Comparison of ENCODE assay signal across 8 cellular contexts in genomic region chr12:106138646-106139421, GRCh38. TPM values are rescaled to one million over a fixed set of nuclear protein-coding genes. Genes with fewer than 3 reads are reported as not detected.
DNase-seq lines count a peak whose midpoint lies in the region; ATAC-seq and TF ChIP-seq lines count a peak whose summit lies in the region.

Gene NUAK1, minus strand, starts transcription at chr12:106138954. Its CDS starts 301 bp downstream, at chr12:106138653.

- no peak for TF ChIP-seq CTCF in KMS-11 (conservative IDR thresholded peaks at IDR 0.05; ENCODE audit: low read depth, low read length)
- TF ChIP-seq CTCF in activated B cell treated with CpG ODN at 0.5 μM for 24 hours (IDR thresholded peaks at IDR 0.05) = no peak
- TF ChIP-seq CTCF in mesothelial cell of epicardium (IDR thresholded peaks at IDR 0.05; ENCODE audit: unreplicated experiment) = no peak

- peak within 1 kb of the TSS; percentile 97 for H3K9ac ChIP-seq in KMS-11

- H3K36me3 Mint-ChIP-seq in activated B cell treated with CpG ODN at 0.5 μM for 24 hours (ENCODE audit: low read depth) (no peaks in the 10 kb centered on the region), mesothelial cell of epicardium (peaks cover 2% of the 10 kb centered on the region)

- intact Hi-C loops in activated B cell treated with CpG ODN at 0.5 μM for 24 hours (cut with micrococcal nuclease) = loop anchor here (5.0 kb wide), 1 partner anchor 432 kb away; no protein-coding TSS in a partner anchor

- 0 out of 2 replicates have a peak, but pooled peaks cover 5% of the 10 kb centered on the region for H4K20me1 ChIP-seq in KMS-11 (ENCODE audit: insufficient read depth)

- H3K9me3 Mint-ChIP-seq in activated B cell treated with CpG ODN at 0.5 μM for 24 hours (no peaks in the 10 kb centered on the region), mesothelial cell of epicardium (no peaks in the 10 kb centered on the region)

- H3K4me3 Mint-ChIP-seq in activated B cell treated with CpG ODN at 0.5 μM for 24 hours (peak within 1 kb of the TSS; percentile 29), mesothelial cell of epicardium (peak within 1 kb of the TSS; percentile 87)

- no peak within 1 kb of the TSS for H3K4me3 ChIP-seq in KMS-11 (IDR thresholded peaks at IDR 0.05; ENCODE audit: insufficient read depth, low read depth, low read length)
- H3K4me3 ChIP-seq in esophagus (ENCODE audit: low read depth in 1 of 2, low read length in 2 of 2) = peak within 1 kb of the TSS; percentile 48 to 63
- H3K4me3 ChIP-seq in thymus (ENCODE audit: low read length) = peak within 1 kb of the TSS; percentile 52

- peaks cover 9% of the 10 kb centered on the region for H3K4me1 Mint-ChIP-seq in activated B cell treated with CpG ODN at 0.5 μM for 24 hours
- peaks cover 73% of the 10 kb centered on the region for H3K4me1 Mint-ChIP-seq in mesothelial cell of epicardium

- peak; percentile 61 for ATAC-seq in activated B cell treated with CpG ODN at 0.5 μM for 24 hours (ENCODE audit: low read depth)
- no peak for ATAC-seq in GM18909 (IDR thresholded peaks at IDR 0.05; ENCODE audit: poor library complexity, unreplicated experiment)

- peak within 1 kb of the TSS; percentile 26 for H2AFZ ChIP-seq in KMS-11 (ENCODE audit: low read depth)

- POLR2A ChIA-PET in activated B cell treated with CpG ODN at 0.5 μM for 24 hours (lab: Charles Lee) = interaction anchor here (0.7 kb wide), 1 partner anchor 299 kb away, joined by 3 read pairs; no protein-coding TSS in a partner anchor

- peak; percentile 63 for DNase-seq in DMS79 (lab: John Stamatoyannopoulos, UW)
- DNase-seq in activated B cell treated with CpG ODN at 0.5 μM for 24 hours = peak; percentile 23
- DNase-seq in mesothelial cell of epicardium (ENCODE audit: low spot score in 2 of 2, unreplicated experiment in 2 of 2) = peak; percentile 70 to 80
- DNase-seq in epidermal melanocyte (ENCODE audit: insufficient read length, low spot score) = no peak

- CTCF ChIA-PET in activated B cell treated with CpG ODN at 0.5 μM for 24 hours (lab: Charles Lee) = interaction anchor here (1.3 to 4.8 kb wide), 2 partner anchors 10 to 718 kb away, joined by 3 to 47 read pairs; no protein-coding TSS in a partner anchor

- peak within 1 kb of the TSS; percentile 91 for H3K4me2 ChIP-seq in KMS-11

- no peaks in the 10 kb centered on the region for H3K9me3 ChIP-seq in esophagus (ENCODE audit: control insufficient read depth in 2 of 2, insufficient read depth in 1 of 2, low read depth in 1 of 2, low read length in 1 of 2)
- H3K9me3 ChIP-seq in thymus (ENCODE audit: control insufficient read depth) = peaks cover 1% of the 10 kb centered on the region

- H3K4me1 ChIP-seq in KMS-11 (ENCODE audit: low read depth, poor library complexity, severe bottlenecking) (peaks cover 59% of the 10 kb centered on the region), esophagus (ENCODE audit: control insufficient read depth in 2 of 2, insufficient read depth in 2 of 2, low read length in 1 of 2) (peaks cover 2 to 9% of the 10 kb centered on the region in 2 donors), thymus (ENCODE audit: control insufficient read depth, insufficient read depth, low read length) (no peaks in the 10 kb centered on the region)

- 1% methylated on average over 44 to 103 of the region's 103 CpGs for WGBS in esophagus, 2 donors
- WGBS in thymus = 1% methylated on average over 103 of the region's 103 CpGs

- no peaks in the 10 kb centered on the region for H3K36me3 ChIP-seq in KMS-11 (ENCODE audit: insufficient read depth)
- H3K36me3 ChIP-seq in esophagus (ENCODE audit: control insufficient read depth in 2 of 2, insufficient read depth in 2 of 2, low read length in 1 of 2) = no peaks in the 10 kb centered on the region
- H3K36me3 ChIP-seq in thymus (ENCODE audit: control insufficient read depth, insufficient read depth) = no peaks in the 10 kb centered on the region

- H3K79me2 ChIP-seq in KMS-11 (ENCODE audit: insufficient read depth, low read depth) = peaks cover 62% of the 10 kb centered on the region

- H3K27ac Mint-ChIP-seq in activated B cell treated with CpG ODN at 0.5 μM for 24 hours (no peak within 1 kb of the TSS), mesothelial cell of epicardium (peak within 1 kb of the TSS; percentile 93)

- peaks cover 58% of the 10 kb centered on the region for H3K27me3 Mint-ChIP-seq in activated B cell treated with CpG ODN at 0.5 μM for 24 hours
- no peaks in the 10 kb centered on the region for H3K27me3 Mint-ChIP-seq in mesothelial cell of epicardium (ENCODE audit: low read depth)

- peak within 1 kb of the TSS; percentile 91 for H3K27ac ChIP-seq in KMS-11
- peak within 1 kb of the TSS; percentile 53 to 77 for H3K27ac ChIP-seq in esophagus (ENCODE audit: low read depth in 2 of 2, low read length in 1 of 2)
- H3K27ac ChIP-seq in thymus (ENCODE audit: low read depth) = peak within 1 kb of the TSS; percentile 84

- H3K27me3 ChIP-seq in KMS-11 (ENCODE audit: insufficient read depth, low read depth) = no peaks in the 10 kb centered on the region
- H3K27me3 ChIP-seq in esophagus (ENCODE audit: control insufficient read depth in 1 of 2, insufficient read depth in 2 of 2, low read length in 2 of 2) = no peaks in the 10 kb centered on the region
- H3K27me3 ChIP-seq in thymus (ENCODE audit: control insufficient read depth, insufficient read depth) = peaks cover 55% of the 10 kb centered on the region

RNA-seq across cellular contexts. Expression of gene NUAK1, which starts in this region (rescaled TPM):
- total RNA-seq in activated B cell treated with CpG ODN at 0.5 μM for 24 hours (not detected in 2 replicates), mesothelial cell of epicardium (23.4 to 27.0 TPM (median 25.1 TPM) in 3 replicates)
- polyA plus RNA-seq in esophagus (under 1 TPM; 0.73 to 0.82 TPM), thymus (4.3 TPM)

Comparison
In these comparisons a context has a peak if more than half of its experiments do, and no peak if none do; other contexts are left out.
1. RNA of gene NUAK1 (total RNA-seq): 23.4 to 27.0 TPM in mesothelial cell of epicardium; not detected in activated B cell treated with CpG ODN at 0.5 μM for 24 hours; every median in the first group is over 10 times any median in the second.
2. Peak in DNase-seq and ATAC-seq in activated B cell treated with CpG ODN at 0.5 μM for 24 hours; RNA of the gene not detected or under 1 TPM.
3. Peak in every context shown above with its lines, with median percentiles within 50 percentile points of each other: H3K27ac ChIP-seq.